8 cellular contexts compared by ENCODE assay signal in the genomic region with DNA sequence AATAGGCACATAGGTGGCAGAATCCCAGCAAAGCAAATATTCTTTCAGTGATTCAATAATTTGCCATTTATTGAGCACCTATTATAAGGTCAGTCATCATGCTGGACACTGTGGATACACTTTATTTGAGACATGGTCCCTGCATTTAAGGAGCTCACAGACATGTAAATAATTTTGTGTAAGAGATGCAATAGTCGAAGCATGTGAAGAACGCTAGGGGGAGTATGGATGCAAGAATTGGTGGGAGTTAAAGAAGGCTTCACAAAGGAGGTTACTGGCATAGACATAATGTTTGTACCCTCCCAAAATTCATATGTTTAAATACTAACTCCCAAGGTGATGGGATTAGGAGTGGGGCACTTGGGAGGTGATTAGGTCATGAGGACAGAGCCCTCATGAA.
DNase-seq lines count a peak whose midpoint lies in the region; ATAC-seq and TF ChIP-seq lines count a peak whose summit lies in the region.

No MANE protein-coding gene starts in this region.

- POLR2A ChIA-PET in CD8-positive, alpha-beta memory T cell (lab: Charles Lee) = no interaction called here

- CTCF ChIA-PET in CD8-positive, alpha-beta memory T cell (lab: Charles Lee) = no interaction called here

- H3K27me3 Mint-ChIP-seq in CD8-positive, alpha-beta memory T cell = no peaks in the 10 kb centered on the region

- H3K27ac Mint-ChIP-seq in CD8-positive, alpha-beta memory T cell = no peak overlapping the region

- H3K27me3 ChIP-seq in GM06990 (replicated peaks; ENCODE audit: control insufficient read depth, insufficient read depth, low read length) (no peaks in the 10 kb centered on the region), OCI-LY3 (ENCODE audit: low read depth, low read length) (no peaks in the 10 kb centered on the region)
- H3K27me3 ChIP-seq in CD8-positive, alpha-beta memory T cell (ENCODE audit: insufficient read depth, low read length, poor library complexity, severe bottlenecking) = no peaks in the 10 kb centered on the region

- H3K9me3 Mint-ChIP-seq in CD8-positive, alpha-beta memory T cell = peaks cover under 1 to 5% (median 2%) of the 10 kb centered on the region in 5 donors

- no peaks in the 10 kb centered on the region for H3K36me3 ChIP-seq in GM06990 (ENCODE audit: control insufficient read depth, insufficient read depth, low read length)
- no peaks in the 10 kb centered on the region for H3K36me3 ChIP-seq in OCI-LY3 (replicated peaks; ENCODE audit: low read depth, low read length)
- no peaks in the 10 kb centered on the region for H3K36me3 ChIP-seq in mucosa of descending colon (ENCODE audit: low read depth)
- no peaks in the 10 kb centered on the region for H3K36me3 ChIP-seq in CD8-positive, alpha-beta memory T cell (ENCODE audit: insufficient read depth, low read length)

- no peak overlapping the region for H3K4me3 Mint-ChIP-seq in CD8-positive, alpha-beta memory T cell

- no peaks in the 10 kb centered on the region for H4K20me1 ChIP-seq in OCI-LY3 (ENCODE audit: insufficient read depth, low read length)

- TF ChIP-seq CTCF in GM06990 (IDR thresholded peaks at IDR 0.05; ENCODE audit: insufficient read depth, low read length, poor library complexity, severe bottlenecking) (peak; percentile 66), OCI-LY3 (IDR thresholded peaks at IDR 0.05; ENCODE audit: low read depth, low read length) (peak; percentile 89), mucosa of descending colon (IDR thresholded peaks at IDR 0.05) (no peak)

- no peaks in the 10 kb centered on the region for H3K9me3 ChIP-seq in OCI-LY3 (ENCODE audit: insufficient read depth, low read length)
- no peaks in the 10 kb centered on the region for H3K9me3 ChIP-seq in mucosa of descending colon
- H3K9me3 ChIP-seq in CD8-positive, alpha-beta memory T cell (ENCODE audit: low read length) = no peaks in the 10 kb centered on the region

- intact Hi-C loops in mucosa of descending colon (cut with DNase I, micrococcal nuclease) = no loop called here

- no peaks in the 10 kb centered on the region for H3K36me3 Mint-ChIP-seq in CD8-positive, alpha-beta memory T cell

- no peaks in the 10 kb centered on the region for H3K4me1 Mint-ChIP-seq in CD8-positive, alpha-beta memory T cell

- peak overlapping the region; percentile 98 for H3K27ac ChIP-seq in OCI-LY3 (ENCODE audit: low read length)
- H3K27ac ChIP-seq in CD8-positive, alpha-beta memory T cell (ENCODE audit: low read depth, low read length) = no peak overlapping the region

- no peak overlapping the region for H2AFZ ChIP-seq in OCI-LY3 (ENCODE audit: low read depth, low read length)

- ATAC-seq in HG02885 (IDR thresholded peaks at IDR 0.05; ENCODE audit: poor library complexity, unreplicated experiment) (peak; percentile 52), mucosa of descending colon (no peak), GM21825 (IDR thresholded peaks at IDR 0.05; ENCODE audit: unreplicated experiment) (no peak)

- H3K9ac ChIP-seq in OCI-LY3 (ENCODE audit: low read length) = peak overlapping the region; percentile 51

- H3K4me2 ChIP-seq in OCI-LY3 (ENCODE audit: low read length) = peak overlapping the region; percentile 53

- no peaks in the 10 kb centered on the region for H3K79me2 ChIP-seq in OCI-LY3 (ENCODE audit: low read length)

- H3K4me1 ChIP-seq in OCI-LY3 (ENCODE audit: low read length) (peaks cover 87% of the 10 kb centered on the region), mucosa of descending colon (ENCODE audit: low read depth) (no peaks in the 10 kb centered on the region)
- no peaks in the 10 kb centered on the region for H3K4me1 ChIP-seq in CD8-positive, alpha-beta memory T cell (ENCODE audit: insufficient read depth, low read length)

- H3K4me3 ChIP-seq in GM06990 (replicated peaks; ENCODE audit: low read depth, low read length) (no peak overlapping the region), OCI-LY3 (ENCODE audit: low read length) (no peak overlapping the region), mucosa of descending colon (no peak overlapping the region)
- no peak overlapping the region for H3K4me3 ChIP-seq in CD8-positive, alpha-beta memory T cell (ENCODE audit: low read length)

- no peak for DNase-seq in GM06990 (ENCODE audit: extremely low read depth, insufficient read length)
- peak; percentile 6 for DNase-seq in glomerular visceral epithelial cell (ENCODE audit: extremely low spot score)
- DNase-seq in mucosa of descending colon = no peak
- no peak for DNase-seq in CD8-positive, alpha-beta memory T cell
- no peak for DNase-seq in NK-92 treated with Interleukin-12 subunit alpha and Interleukin-12 subunit beta, amount 100 ng/mL, for 24 hours (lab: John Stamatoyannopoulos, UW)
